Comparison of ENCODE assay signal across 8 cellular contexts in genomic region chr1:43270421-43271095, GRCh38. TPM values are rescaled to one million over a fixed set of nuclear protein-coding genes. Genes with fewer than 3 reads are reported as not detected.
A peak's percentile ranks its signal among the peaks of the same experiment; 100 is the strongest.
DNase-seq lines count a peak whose midpoint lies in the region; ATAC-seq and TF ChIP-seq lines count a peak whose summit lies in the region.

No MANE protein-coding gene starts in this region.

- peaks cover 0 to 10% (median 7%) of the 10 kb centered on the region in 3 donors for H3K36me3 Mint-ChIP-seq in naive thymus-derived CD8-positive, alpha-beta T cell

- H3K36me3 ChIP-seq in ectodermal cell (ENCODE audit: control insufficient read depth, insufficient read depth, low read length) (no peaks in the 10 kb centered on the region), psoas muscle (ENCODE audit: insufficient read depth in 1 of 2, low read depth in 1 of 2) (no peaks in the 10 kb centered on the region)

- peaks cover 0 to 15% (median 2%) of the 10 kb centered on the region in 9 donors for H3K9me3 Mint-ChIP-seq in naive thymus-derived CD8-positive, alpha-beta T cell

- peak overlapping the region; percentile 65 to 83 (median 72) for H3K4me3 Mint-ChIP-seq in naive thymus-derived CD8-positive, alpha-beta T cell

- H3K27ac Mint-ChIP-seq in naive thymus-derived CD8-positive, alpha-beta T cell, result peak overlapping the region in 5 of 10 donors; percentile 40 to 65 (median 62)

- H3K4me1 ChIP-seq in ectodermal cell (ENCODE audit: control insufficient read depth, insufficient read depth, low read length) (no peaks in the 10 kb centered on the region), psoas muscle (no peaks in the 10 kb centered on the region)

- DNase-seq in DMS53 treated with DMSO at 0.1 percent for 48 hours (lab: John Stamatoyannopoulos, UW; ENCODE audit: unreplicated experiment) (peak; percentile 92), NCI-H2107 (lab: John Stamatoyannopoulos, UW) (peak; percentile 21), psoas muscle (no peak)
- DNase-seq in naive thymus-derived CD8-positive, alpha-beta T cell, result peak in 1 of 10 donors; percentile 12

- H3K27me3 ChIP-seq in ectodermal cell (ENCODE audit: control insufficient read depth, insufficient read depth, low read length, poor library complexity, severe bottlenecking) (no peaks in the 10 kb centered on the region), psoas muscle (ENCODE audit: insufficient read depth in 3 of 3, low read length in 2 of 3) (peaks cover 0 to 32% (median 5%) of the 10 kb centered on the region in 3 donors)

- H3K27ac ChIP-seq in ectodermal cell (ENCODE audit: insufficient read depth, low read depth, low read length, poor library complexity, severe bottlenecking) (no peak overlapping the region), psoas muscle (no peak overlapping the region)

- H3K9me3 ChIP-seq in ectodermal cell (ENCODE audit: control insufficient read depth, low read length) (no peaks in the 10 kb centered on the region), psoas muscle (no peaks in the 10 kb centered on the region)

- TF ChIP-seq CTCF in psoas muscle (IDR thresholded peaks at IDR 0.05), result no peak

- intact Hi-C loops in psoas muscle (cut with DNase I), result no loop called here

- 10 to 13% methylated on average over 28 to 29 of the region's 29 CpGs for WGBS in ectodermal cell, 2 experiments
- 9 to 17% (median 12%) methylated on average over 29 of the region's 29 CpGs for WGBS in psoas muscle, 3 donors

- POLR2A ChIA-PET in naive thymus-derived CD8-positive, alpha-beta T cell (lab: Charles Lee), result no interaction called here

- peaks cover 18 to 37% (median 30%) of the 10 kb centered on the region in 4 donors for H3K4me1 Mint-ChIP-seq in naive thymus-derived CD8-positive, alpha-beta T cell

- peaks cover 3 to 31% (median 15%) of the 10 kb centered on the region in 5 donors for H3K27me3 Mint-ChIP-seq in naive thymus-derived CD8-positive, alpha-beta T cell

- H3K4me3 ChIP-seq in ectodermal cell (ENCODE audit: insufficient read depth, low read depth, low read length) (peak overlapping the region; percentile 45), psoas muscle (no peak overlapping the region)

- peak in 1 of 2 donors; percentile 34 for ATAC-seq in naive thymus-derived CD8-positive, alpha-beta T cell
- ATAC-seq in psoas muscle, result no peak
- no peak for ATAC-seq in GM18520 (IDR thresholded peaks at IDR 0.05; ENCODE audit: unreplicated experiment)
- no peak for ATAC-seq in HG03442 (IDR thresholded peaks at IDR 0.05; ENCODE audit: unreplicated experiment)
- ATAC-seq in GM18870 (IDR thresholded peaks at IDR 0.05; ENCODE audit: unreplicated experiment), result no peak

RNA-seq across cellular contexts. Expression of gene TMEM125, which starts 0.8 kb away (rescaled TPM):
- polyA plus RNA-seq in ectodermal cell (2013, experiment 1 of 4), result 1.5 TPM
- polyA plus RNA-seq in ectodermal cell (2013, experiment 2 of 4), result 2.1 TPM
- 0.96 TPM for polyA plus RNA-seq in ectodermal cell (2013, experiment 3 of 4)
- 1.3 TPM for polyA plus RNA-seq in ectodermal cell (2013, experiment 4 of 4)
- total RNA-seq in naive thymus-derived CD8-positive, alpha-beta T cell, result not detected
- polyA plus RNA-seq in naive thymus-derived CD8-positive, alpha-beta T cell, result under 1 TPM in 2 of 3 donors, not detected in 1; 0.23 to 0.33 TPM
- not detected for total RNA-seq in psoas muscle
- not detected for polyA plus RNA-seq in psoas muscle

RNA-seq across cellular contexts. Expression of gene C1orf210, which starts 14.8 kb away (rescaled TPM):
- not detected for polyA plus RNA-seq in ectodermal cell (2013, experiment 1 of 4)
- 0.12 TPM for polyA plus RNA-seq in ectodermal cell (2013, experiment 2 of 4)
- polyA plus RNA-seq in ectodermal cell (2013, experiment 3 of 4), result not detected
- not detected for polyA plus RNA-seq in ectodermal cell (2013, experiment 4 of 4)
- total RNA-seq in naive thymus-derived CD8-positive, alpha-beta T cell, result not detected
- polyA plus RNA-seq in naive thymus-derived CD8-positive, alpha-beta T cell, result under 1 TPM in 1 of 3 donors, not detected in 2; 0.13 TPM
- not detected for total RNA-seq in psoas muscle
- under 1 TPM in 1 of 3 donors, not detected in 2; 0.12 TPM for polyA plus RNA-seq in psoas muscle

RNA-seq across cellular contexts. Expression of gene TIE1, which starts 30.2 kb away (rescaled TPM):
- 1.8 TPM for polyA plus RNA-seq in ectodermal cell (2013, experiment 1 of 4)
- polyA plus RNA-seq in ectodermal cell (2013, experiment 2 of 4), result 1.4 TPM
- polyA plus RNA-seq in ectodermal cell (2013, experiment 3 of 4), result 1.3 TPM
- 1.3 TPM for polyA plus RNA-seq in ectodermal cell (2013, experiment 4 of 4)
- not detected for total RNA-seq in naive thymus-derived CD8-positive, alpha-beta T cell
- polyA plus RNA-seq in naive thymus-derived CD8-positive, alpha-beta T cell, result not detected
- total RNA-seq in psoas muscle, result 10 to 100 TPM in 2 of 4 donors, 1 to 10 TPM in 2; 8.2 to 29.7 (median 14.7) TPM
- 10 to 100 TPM in 2 of 3 donors, 1 to 10 TPM in 1; 9.2 to 19.7 (median 10.9) TPM for polyA plus RNA-seq in psoas muscle

Comparison
In these comparisons a context has a peak if more than half of its experiments do, and no peak if none do; other contexts are left out.
1. DNase-seq: peak in DMS53 treated with DMSO at 0.1 percent for 48 hours (single experiment) and NCI-H2107 (single experiment); none in psoas muscle (0 of 2).
2. RNA of gene TIE1, which starts 30.2 kb away (total RNA-seq): 8.2 to 29.7 TPM in psoas muscle; not detected in naive thymus-derived CD8-positive, alpha-beta T cell; every median in the first group is over 4 times any median in the second.